8 cellular contexts compared by ENCODE assay signal in genomic region chr21:39612233-39613028, GRCh38. TPM values are rescaled to one million over a fixed set of nuclear protein-coding genes. Genes with fewer than 3 reads are reported as not detected.
DNase-seq lines count a peak whose midpoint lies in the region; ATAC-seq, FAIRE-seq and TF ChIP-seq lines count a peak whose summit lies in the region.
"Had no signal": no experiment of that assay in that cellular context is flagged by ENCODE, and none has a peak within 500 bp of the region (broad histone marks: within the 10 kb centered on the region; RNA-seq: fewer than 3 reads in every experiment).

Gene B3GALT5, plus strand, starts transcription at chr21:39612940. Its CDS starts 47,620 bp downstream, at chr21:39660560.

- H3K9me3 ChIP-seq in iPS DF 6.9 (ENCODE audit: control insufficient read depth, insufficient read depth, low read length) (no peaks in the 10 kb centered on the region), skeletal muscle satellite cell (replicated peaks; ENCODE audit: low read length) (no peaks in the 10 kb centered on the region), prostate gland (no peaks in the 10 kb centered on the region)
- H3K9me3 ChIP-seq in CD8-positive, alpha-beta T cell (ENCODE audit: low read length): no peaks in the 10 kb centered on the region

- DNase-seq in HFFc6 (no peak), iPS DF 6.9 (ENCODE audit: low read depth, low spot score) (peak; percentile 37), GM19239 (ENCODE audit: insufficient read length, low spot score) (no peak), prostate gland (ENCODE audit: low spot score) (no peak)
- DNase-seq in CD8-positive, alpha-beta T cell: no peak
- DNase-seq: OCI-M1 had no signal

- peaks cover 18% of the 10 kb centered on the region for H3K4me1 Mint-ChIP-seq in HFFc6 (ENCODE audit: low read depth)
- peaks cover 9% of the 10 kb centered on the region for H3K4me1 Mint-ChIP-seq in CD8-positive, alpha-beta T cell (ENCODE audit: low read depth)

- peak within 1 kb of the TSS; percentile 87 for H3K4me2 ChIP-seq in skeletal muscle satellite cell (ENCODE audit: low read length)

- peak within 1 kb of the TSS; percentile 66 for H3K4me3 Mint-ChIP-seq in HFFc6
- no peak within 1 kb of the TSS for H3K4me3 Mint-ChIP-seq in CD8-positive, alpha-beta T cell

- H3K36me3 ChIP-seq in iPS DF 6.9 (ENCODE audit: control insufficient read depth, insufficient read depth, low read length): no peaks in the 10 kb centered on the region
- no peaks in the 10 kb centered on the region for H3K36me3 ChIP-seq in skeletal muscle satellite cell (ENCODE audit: insufficient read depth, low read length)
- no peaks in the 10 kb centered on the region for H3K36me3 ChIP-seq in CD8-positive, alpha-beta T cell (ENCODE audit: insufficient read depth, low read length)
- H3K36me3 ChIP-seq in prostate gland: no peaks in the 10 kb centered on the region

- FAIRE-seq in GM19239 (lab: Jason Lieb, UNC): no peak

- peaks cover 54% of the 10 kb centered on the region for H3K27me3 Mint-ChIP-seq in HFFc6 (ENCODE audit: insufficient read depth)
- peaks cover 44% of the 10 kb centered on the region for H3K27me3 Mint-ChIP-seq in CD8-positive, alpha-beta T cell (ENCODE audit: low read depth)

- ATAC-seq in SK-N-SH treated with all-trans-retinoic acid at 6 μM for 48 hours: peak; percentile 87
- ATAC-seq in CD8-positive, alpha-beta T cell: no peak

- H3K27ac ChIP-seq in iPS DF 6.9 (ENCODE audit: low read length) (no peak within 1 kb of the TSS), prostate gland (no peak within 1 kb of the TSS)
- no peak within 1 kb of the TSS for H3K27ac ChIP-seq in CD8-positive, alpha-beta T cell (ENCODE audit: low read depth, low read length)

- H3K27me3 ChIP-seq in iPS DF 6.9 (ENCODE audit: control insufficient read depth, insufficient read depth, low read length) (no peaks in the 10 kb centered on the region), skeletal muscle satellite cell (ENCODE audit: control insufficient read depth, insufficient read depth, low read length) (peaks cover 31% of the 10 kb centered on the region), prostate gland (replicated peaks; ENCODE audit: insufficient read depth) (peaks cover 6% of the 10 kb centered on the region)
- H3K27me3 ChIP-seq in CD8-positive, alpha-beta T cell (ENCODE audit: insufficient read depth, low read length): peaks cover 8% of the 10 kb centered on the region

- TF ChIP-seq POLR2A in prostate gland (IDR thresholded peaks at IDR 0.05): no peak

- H3K4me3 ChIP-seq in iPS DF 6.9 (ENCODE audit: low read length): peak within 1 kb of the TSS; percentile 87
- H3K4me3 ChIP-seq in skeletal muscle satellite cell (ENCODE audit: low read length): peak within 1 kb of the TSS; percentile 72
- H3K4me3 ChIP-seq in CD8-positive, alpha-beta T cell (ENCODE audit: low read depth, low read length): no peak within 1 kb of the TSS
- H3K4me3 ChIP-seq in prostate gland: peak within 1 kb of the TSS in 1 of 2 donors; percentile 3

- H3K4me1 ChIP-seq in iPS DF 6.9 (ENCODE audit: control insufficient read depth, insufficient read depth, low read length): peaks cover 6% of the 10 kb centered on the region
- peaks cover 13% of the 10 kb centered on the region for H3K4me1 ChIP-seq in skeletal muscle satellite cell (ENCODE audit: control insufficient read depth, insufficient read depth, low read length)
- H3K4me1 ChIP-seq in CD8-positive, alpha-beta T cell (ENCODE audit: insufficient read depth, low read length): no peaks in the 10 kb centered on the region
- no peaks in the 10 kb centered on the region for H3K4me1 ChIP-seq in prostate gland (replicated peaks)

- H3K9ac ChIP-seq in skeletal muscle satellite cell (ENCODE audit: low read depth, low read length): peak within 1 kb of the TSS; percentile 61

- no peak within 1 kb of the TSS for H3K27ac Mint-ChIP-seq in HFFc6
- H3K27ac Mint-ChIP-seq in CD8-positive, alpha-beta T cell: no peak within 1 kb of the TSS

- POLR2A ChIA-PET in CD8-positive, alpha-beta T cell (lab: Charles Lee): no interaction called here

- WGBS in iPS DF 6.9 (ENCODE audit: insufficient coverage, insufficient read length): no CpG with 5 or more reads among the region's 62 CpGs
- 8% methylated on average over 48 of the region's 62 CpGs for WGBS in prostate gland

- H3K36me3 Mint-ChIP-seq in HFFc6 (ENCODE audit: low read depth): no peaks in the 10 kb centered on the region
- no peaks in the 10 kb centered on the region for H3K36me3 Mint-ChIP-seq in CD8-positive, alpha-beta T cell

- CTCF ChIA-PET in CD8-positive, alpha-beta T cell (lab: Charles Lee): no interaction called here

- TF ChIP-seq CTCF in HFFc6 (IDR thresholded peaks at IDR 0.05): no peak
- TF ChIP-seq CTCF in CD8-positive, alpha-beta T cell (IDR thresholded peaks at IDR 0.05): no peak
- TF ChIP-seq CTCF in prostate gland (IDR thresholded peaks at IDR 0.05): no peak

- H3K9me3 Mint-ChIP-seq in HFFc6: no peaks in the 10 kb centered on the region
- no peaks in the 10 kb centered on the region for H3K9me3 Mint-ChIP-seq in CD8-positive, alpha-beta T cell

- intact Hi-C loops in CD8-positive, alpha-beta T cell (cut with DNase I, micrococcal nuclease): no loop called here
- intact Hi-C loops in prostate gland (cut with DNase I): no loop called here

TF ChIP-seq in SK-N-SH treated with all-trans-retinoic acid at 6 μM for 48 hours, 23 proteins besides CTCF, POLR2A, EP300 and RAD21 (continues in another document):
- TF ChIP-seq, protein P1, sequence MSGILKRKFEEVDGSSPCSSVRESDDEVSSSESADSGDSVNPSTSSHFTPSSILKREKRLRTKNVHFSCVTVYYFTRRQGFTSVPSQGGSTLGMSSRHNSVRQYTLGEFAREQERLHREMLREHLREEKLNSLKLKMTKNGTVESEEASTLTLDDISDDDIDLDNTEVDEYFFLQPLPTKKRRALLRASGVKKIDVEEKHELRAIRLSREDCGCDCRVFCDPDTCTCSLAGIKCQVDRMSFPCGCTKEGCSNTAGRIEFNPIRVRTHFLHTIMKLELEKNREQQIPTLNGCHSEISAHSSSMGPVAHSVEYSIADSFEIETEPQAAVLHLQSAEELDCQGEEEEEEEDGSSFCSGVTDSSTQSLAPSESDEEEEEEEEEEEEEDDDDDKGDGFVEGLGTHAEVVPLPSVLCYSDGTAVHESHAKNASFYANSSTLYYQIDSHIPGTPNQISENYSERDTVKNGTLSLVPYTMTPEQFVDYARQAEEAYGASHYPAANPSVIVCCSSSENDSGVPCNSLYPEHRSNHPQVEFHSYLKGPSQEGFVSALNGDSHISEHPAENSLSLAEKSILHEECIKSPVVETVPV (CRISPR knock-in tag; IDR thresholded peaks at IDR 0.05): no peak
- TF ChIP-seq ISL1 (CRISPR knock-in tag; IDR thresholded peaks at IDR 0.05) (no peak), ZNF8 (CRISPR knock-in tag; IDR thresholded peaks at IDR 0.05) (no peak), CSDC2 (CRISPR knock-in tag; IDR thresholded peaks at IDR 0.05) (no peak), PPARA (CRISPR knock-in tag; IDR thresholded peaks at IDR 0.05; ENCODE audit: borderline replicate concordance) (no peak), RARB (CRISPR knock-in tag; IDR thresholded peaks at IDR 0.05) (no peak), ZNF70 (CRISPR knock-in tag; IDR thresholded peaks at IDR 0.05) (no peak), ESRRG (CRISPR knock-in tag; IDR thresholded peaks at IDR 0.05) (no peak), SNAI2 (CRISPR knock-in tag; IDR thresholded peaks at IDR 0.05) (no peak), ZFP3 (CRISPR knock-in tag; IDR thresholded peaks at IDR 0.05) (no peak), TOX (CRISPR knock-in tag; IDR thresholded peaks at IDR 0.05; ENCODE audit: borderline replicate concordance) (no peak)
- TF ChIP-seq, protein P2, sequence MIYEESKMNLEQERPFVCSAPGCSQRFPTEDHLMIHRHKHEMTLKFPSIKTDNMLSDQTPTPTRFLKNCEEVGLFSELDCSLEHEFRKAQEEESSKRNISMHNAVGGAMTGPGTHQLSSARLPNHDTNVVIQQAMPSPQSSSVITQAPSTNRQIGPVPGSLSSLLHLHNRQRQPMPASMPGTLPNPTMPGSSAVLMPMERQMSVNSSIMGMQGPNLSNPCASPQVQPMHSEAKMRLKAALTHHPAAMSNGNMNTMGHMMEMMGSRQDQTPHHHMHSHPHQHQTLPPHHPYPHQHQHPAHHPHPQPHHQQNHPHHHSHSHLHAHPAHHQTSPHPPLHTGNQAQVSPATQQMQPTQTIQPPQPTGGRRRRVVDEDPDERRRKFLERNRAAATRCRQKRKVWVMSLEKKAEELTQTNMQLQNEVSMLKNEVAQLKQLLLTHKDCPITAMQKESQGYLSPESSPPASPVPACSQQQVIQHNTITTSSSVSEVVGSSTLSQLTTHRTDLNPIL (CRISPR knock-in tag; IDR thresholded peaks at IDR 0.05; ENCODE audit: low read depth): no peak
- TF ChIP-seq, protein P3, sequence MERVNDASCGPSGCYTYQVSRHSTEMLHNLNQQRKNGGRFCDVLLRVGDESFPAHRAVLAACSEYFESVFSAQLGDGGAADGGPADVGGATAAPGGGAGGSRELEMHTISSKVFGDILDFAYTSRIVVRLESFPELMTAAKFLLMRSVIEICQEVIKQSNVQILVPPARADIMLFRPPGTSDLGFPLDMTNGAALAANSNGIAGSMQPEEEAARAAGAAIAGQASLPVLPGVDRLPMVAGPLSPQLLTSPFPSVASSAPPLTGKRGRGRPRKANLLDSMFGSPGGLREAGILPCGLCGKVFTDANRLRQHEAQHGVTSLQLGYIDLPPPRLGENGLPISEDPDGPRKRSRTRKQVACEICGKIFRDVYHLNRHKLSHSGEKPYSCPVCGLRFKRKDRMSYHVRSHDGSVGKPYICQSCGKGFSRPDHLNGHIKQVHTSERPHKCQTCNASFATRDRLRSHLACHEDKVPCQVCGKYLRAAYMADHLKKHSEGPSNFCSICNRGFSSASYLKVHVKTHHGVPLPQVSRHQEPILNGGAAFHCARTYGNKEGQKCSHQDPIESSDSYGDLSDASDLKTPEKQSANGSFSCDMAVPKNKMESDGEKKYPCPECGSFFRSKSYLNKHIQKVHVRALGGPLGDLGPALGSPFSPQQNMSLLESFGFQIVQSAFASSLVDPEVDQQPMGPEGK (CRISPR knock-in tag; IDR thresholded peaks at IDR 0.05; ENCODE audit: borderline replicate concordance): no peak

RNA-seq across cellular contexts. Expression of gene B3GALT5, which starts in this region (rescaled TPM):
- under 1 TPM; 0.36 to 0.84 (median 0.68) TPM for total RNA-seq in HFFc6 (2021; fragmentation: NEBNext Ultra II Directional; extraction: Animal tissue kit (Norgen Biotek cat#: 25700))
- total RNA-seq in skeletal muscle satellite cell (2012; rRNA removed): not detected in 2 replicates
- total RNA-seq in CD8-positive, alpha-beta T cell: not detected
- 1 to 10 TPM in 1 of 2 donors, under 1 TPM in 1; 0.64 to 1.2 TPM for total RNA-seq in prostate gland
